Comparison of ENCODE assay signal across 16 cellular contexts in the genomic region with DNA sequence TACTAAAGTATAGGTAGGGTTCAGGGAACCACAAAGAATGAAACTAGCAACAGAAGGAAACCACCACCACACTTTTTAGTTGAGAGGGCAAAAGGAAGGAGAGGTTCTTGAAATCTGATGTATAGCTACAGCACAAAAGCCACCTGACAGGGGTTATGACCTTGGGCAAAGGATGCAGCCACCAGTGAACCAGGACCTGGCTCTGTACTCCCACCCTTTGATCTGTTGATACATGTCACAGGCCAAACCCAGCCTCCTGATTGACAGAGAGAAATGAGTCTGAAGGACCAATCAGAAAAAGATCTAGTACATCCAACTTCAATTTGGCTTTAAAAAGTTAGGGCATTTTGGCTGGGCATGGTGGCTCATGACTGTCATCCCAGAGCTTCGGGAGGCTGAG.
"Had no signal": no experiment of that assay in that cellular context is flagged by ENCODE, and none has a peak within 500 bp of the region (broad histone marks: within the 10 kb centered on the region; RNA-seq: fewer than 3 reads in every experiment).

No MANE protein-coding gene starts in this region.

- H3K4me3 Mint-ChIP-seq: nephron progenitor cell had no signal

- H3K27ac ChIP-seq: cardiac muscle cell, esophagus muscularis mucosa, psoas muscle, spleen, upper lobe of left lung, WERI-Rb-1 had no signal

- H3K4me1 Mint-ChIP-seq: nephron progenitor cell had no signal

- H3K4me3 ChIP-seq: cardiac muscle cell, esophagus muscularis mucosa, psoas muscle, spleen, upper lobe of left lung had no signal

- H3K27me3 ChIP-seq: cardiac muscle cell, esophagus muscularis mucosa, spleen, upper lobe of left lung had no signal

- H3K27ac Mint-ChIP-seq: nephron progenitor cell had no signal

- DNase-seq: activated CD4-positive, alpha-beta T cell treated with anti-CD3 and anti-CD28 coated beads, Interleukin-2, amount 50 U/mL, for 4 hours; activated effector memory CD4-positive, alpha-beta T cell treated with Interleukin-2 at 50 U/mL for 16 hours; hypothalamus; kidney glomerular epithelial cell; mesendoderm; nephron progenitor cell; psoas muscle; spleen; stimulated activated CD4-positive, alpha-beta T cell treated with anti-CD3 and anti-CD28 coated beads, Interleukin-1b, Interleukin-23, amount 100 ng/mL, for 48 hours; stimulated activated naive CD4-positive, alpha-beta T cell; T1000; upper lobe of left lung; WERI-Rb-1 had no signal

- H3K4me1 ChIP-seq: esophagus muscularis mucosa, psoas muscle had no signal

- H3K36me3 ChIP-seq: cardiac muscle cell, esophagus muscularis mucosa, spleen, upper lobe of left lung, WERI-Rb-1 had no signal

- ATAC-seq: psoas muscle, sciatic nerve had no signal
